20 cellular contexts compared by ENCODE assay signal in the genomic region with DNA sequence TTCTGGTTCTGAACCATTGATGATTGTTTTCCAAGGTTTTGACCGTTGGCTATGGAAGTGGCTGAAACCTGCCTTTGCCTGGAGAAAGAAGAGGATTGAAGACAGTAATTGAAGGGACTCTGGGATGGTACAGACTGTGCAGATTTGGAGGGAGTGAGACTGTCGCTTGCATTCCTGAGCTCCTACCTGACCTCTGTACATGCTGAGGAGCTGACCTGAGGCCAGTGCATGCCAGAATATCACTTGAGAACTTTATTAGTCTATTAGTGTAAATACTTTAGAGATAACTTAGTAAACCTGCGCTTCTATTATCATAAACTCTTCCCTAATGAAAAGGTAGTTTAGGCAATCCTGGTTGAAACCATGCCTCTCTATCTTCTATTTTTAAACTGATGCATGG.
"Had no signal": no experiment of that assay in that cellular context is flagged by ENCODE, and none has a peak within 500 bp of the region (broad histone marks: within the 10 kb centered on the region; RNA-seq: fewer than 3 reads in every experiment).

No MANE protein-coding gene starts in this region.

- H3K4me2 ChIP-seq: SK-N-SH had no signal

- H3K9me3 ChIP-seq: SK-N-SH had no signal

- DNase-seq: IMR-90, Karpas-422, KG1, MM.1S, NCI-H1092 treated with DMSO at 0.1 percent for 48 hours, NCI-H1436, NCI-H187, NCI-H2029, NCI-H2081 treated with DMSO at 0.1 percent for 48 hours, NCI-H2171, NCI-H226, NCI-H446, NCI-H510A, NCI-H524 treated with DMSO at 0.1 percent for 48 hours, NCI-H69, NCI-H774, Right ventricle myocardium superior, RPMI8226, SK-N-SH had no signal

- ATAC-seq: HepG2 had no signal

- H3K9ac ChIP-seq: SK-N-SH had no signal
